Comparison of ENCODE assay signal across 25 cellular contexts in genomic region chr5:60473654-60474053, GRCh38.
"Had no signal": no experiment of that assay in that cellular context is flagged by ENCODE, and none has a peak within 500 bp of the region (broad histone marks: within the 10 kb centered on the region; RNA-seq: fewer than 3 reads in every experiment).

No MANE protein-coding gene starts in this region.

- H3K27me3 ChIP-seq: SJSA1 had no signal

- H3K27me3 Mint-ChIP-seq: IgD-negative memory B cell had no signal

- H3K4me3 ChIP-seq: K562, SJSA1, SK-N-MC had no signal

- H3K4me3 Mint-ChIP-seq: IgD-negative memory B cell had no signal

- DNase-seq: Kasumi-1, MV-4-11, NCI-H1048, NCI-H1105, NCI-H1417, NCI-H1436 treated with DMSO at 0.1 percent for 48 hours, NCI-H1694, NCI-H187 treated with DMSO at 0.1 percent for 48 hours, NCI-H2029 treated with DMSO at 0.1 percent for 48 hours, NCI-H2171, NCI-H226, NCI-H446, NCI-H510A, NCI-H524 treated with DMSO at 0.1 percent for 48 hours, NCI-H69, NCI-H774, Right ventricle myocardium superior, RPMI8226, SIG-M5 had no signal

- ATAC-seq: K562 had no signal

- H3K27ac ChIP-seq: KMS-11, SJSA1, SK-N-MC had no signal

- H3K4me1 ChIP-seq: SJSA1 had no signal

- FAIRE-seq: K562, RCC 7860 had no signal

- H3K36me3 ChIP-seq: SJSA1 had no signal

- H3K4me2 ChIP-seq: KMS-11 had no signal

- H3K9me3 ChIP-seq: SJSA1 had no signal

- H3K4me1 Mint-ChIP-seq: IgD-negative memory B cell had no signal

- H3K9ac ChIP-seq: KMS-11 had no signal
